In the genomic region with DNA sequence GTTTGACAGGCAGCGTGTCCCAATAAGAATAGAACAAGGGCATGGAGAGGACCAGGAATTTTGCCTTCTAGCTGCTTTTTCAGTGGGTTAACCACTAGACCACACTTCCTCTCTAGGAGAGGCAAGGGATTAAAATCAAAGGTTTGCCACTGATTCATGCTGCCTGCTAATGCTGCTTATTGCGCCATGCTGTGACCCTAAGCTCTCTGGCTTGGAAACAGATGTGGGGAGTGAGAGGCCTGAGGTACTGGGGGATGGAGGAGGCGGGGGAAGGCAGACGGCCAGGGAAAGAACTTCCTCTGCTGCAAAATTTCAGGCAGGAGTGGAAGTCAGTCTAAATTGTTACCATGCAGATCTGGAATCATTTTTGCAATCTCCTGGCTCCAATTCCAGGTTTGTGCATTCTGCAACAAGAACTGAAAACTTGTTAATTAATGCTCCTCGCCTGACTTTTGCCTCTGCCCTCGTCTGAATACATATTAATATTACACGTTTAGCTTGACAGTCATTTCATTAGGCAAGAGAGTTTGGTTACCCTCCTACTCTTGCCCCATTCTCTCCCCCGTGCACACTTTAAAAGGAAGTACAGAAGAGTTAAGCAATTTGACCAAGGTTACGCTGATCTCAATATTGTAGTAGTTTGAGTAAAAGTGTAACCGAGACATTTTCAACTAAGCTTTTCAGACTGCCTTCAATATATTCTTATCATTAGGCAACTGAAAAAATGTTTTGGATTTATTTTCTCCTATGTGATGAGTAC, we compare ENCODE assay signal across 1 cellular context.
TF ChIP-seq lines count a peak whose summit lies in the region.

No MANE protein-coding gene starts in this region.

TF ChIP-seq in WTC11, 78 proteins besides CTCF, POLR2A, EP300 and RAD21 (continued from another document):
- TF ChIP-seq, protein P1, sequence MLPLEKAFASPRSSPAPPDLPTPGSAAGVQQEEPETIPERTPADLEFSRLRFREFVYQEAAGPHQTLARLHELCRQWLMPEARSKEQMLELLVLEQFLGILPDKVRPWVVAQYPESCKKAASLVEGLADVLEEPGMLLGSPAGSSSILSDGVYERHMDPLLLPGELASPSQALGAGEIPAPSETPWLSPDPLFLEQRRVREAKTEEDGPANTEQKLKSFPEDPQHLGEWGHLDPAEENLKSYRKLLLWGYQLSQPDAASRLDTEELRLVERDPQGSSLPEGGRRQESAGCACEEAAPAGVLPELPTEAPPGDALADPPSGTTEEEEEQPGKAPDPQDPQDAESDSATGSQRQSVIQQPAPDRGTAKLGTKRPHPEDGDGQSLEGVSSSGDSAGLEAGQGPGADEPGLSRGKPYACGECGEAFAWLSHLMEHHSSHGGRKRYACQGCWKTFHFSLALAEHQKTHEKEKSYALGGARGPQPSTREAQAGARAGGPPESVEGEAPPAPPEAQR (CRISPR knock-in tag; IDR thresholded peaks at IDR 0.05) = no peak
- no peak for TF ChIP-seq TEAD1 (CRISPR knock-in tag; IDR thresholded peaks at IDR 0.05)
- TF ChIP-seq, protein P2, sequence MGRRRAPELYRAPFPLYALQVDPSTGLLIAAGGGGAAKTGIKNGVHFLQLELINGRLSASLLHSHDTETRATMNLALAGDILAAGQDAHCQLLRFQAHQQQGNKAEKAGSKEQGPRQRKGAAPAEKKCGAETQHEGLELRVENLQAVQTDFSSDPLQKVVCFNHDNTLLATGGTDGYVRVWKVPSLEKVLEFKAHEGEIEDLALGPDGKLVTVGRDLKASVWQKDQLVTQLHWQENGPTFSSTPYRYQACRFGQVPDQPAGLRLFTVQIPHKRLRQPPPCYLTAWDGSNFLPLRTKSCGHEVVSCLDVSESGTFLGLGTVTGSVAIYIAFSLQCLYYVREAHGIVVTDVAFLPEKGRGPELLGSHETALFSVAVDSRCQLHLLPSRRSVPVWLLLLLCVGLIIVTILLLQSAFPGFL (CRISPR knock-in tag; IDR thresholded peaks at IDR 0.05; ENCODE audit: borderline replicate concordance) = no peak
- TF ChIP-seq ZBTB21 (CRISPR knock-in tag; IDR thresholded peaks at IDR 0.05; ENCODE audit: borderline replicate concordance) = no peak
- no peak for TF ChIP-seq SMAD3 (CRISPR knock-in tag; IDR thresholded peaks at IDR 0.05; ENCODE audit: borderline replicate concordance)
- no peak for TF ChIP-seq ZNF263 (CRISPR knock-in tag; IDR thresholded peaks at IDR 0.05; ENCODE audit: low read depth)
- no peak for TF ChIP-seq GTF2I (CRISPR knock-in tag; conservative IDR thresholded peaks at IDR 0.05)
- no peak for TF ChIP-seq ZNF671 (CRISPR knock-in tag; IDR thresholded peaks at IDR 0.05)
